ENCODE assay signal across 15 cellular contexts in the genomic region with DNA sequence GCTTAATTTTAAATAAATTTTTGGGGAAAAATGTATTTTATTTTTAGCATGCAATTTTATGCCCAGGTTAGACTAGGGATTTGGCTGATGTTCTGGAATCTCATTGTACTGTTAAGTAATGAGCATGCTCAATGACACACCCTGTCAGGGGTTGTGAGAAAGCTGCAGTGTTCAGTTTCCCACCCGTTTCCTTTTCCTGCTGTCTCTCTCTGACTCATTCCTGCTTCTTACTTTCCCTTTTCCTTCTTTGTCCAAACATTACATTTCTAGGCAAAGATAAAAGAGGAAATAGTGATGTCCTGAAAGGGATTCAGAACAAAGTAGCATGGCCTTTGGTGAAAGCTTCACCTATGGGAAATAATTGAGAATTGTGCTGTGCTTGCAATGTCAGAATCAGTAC. TPM values are rescaled to one million over a fixed set of nuclear protein-coding genes. Genes with fewer than 3 reads are reported as not detected.
DNase-seq lines count a peak whose midpoint lies in the region; ATAC-seq and TF ChIP-seq lines count a peak whose summit lies in the region.
"Had no signal": no experiment of that assay in that cellular context is flagged by ENCODE, and none has a peak within 500 bp of the region (broad histone marks: within the 10 kb centered on the region; RNA-seq: fewer than 3 reads in every experiment).

No MANE protein-coding gene starts in this region.

- H3K9me3 ChIP-seq in heart left ventricle = peaks cover 0 to 5% (median 0%) of the 10 kb centered on the region in 12 donors

- no peak for TF ChIP-seq CTCF in WTC11 (IDR thresholded peaks at IDR 0.05)
- no peak for TF ChIP-seq CTCF in heart left ventricle (IDR thresholded peaks at IDR 0.05)

- H3K27me3 ChIP-seq in heart left ventricle = no peaks in the 10 kb centered on the region

- POLR2A ChIA-PET in WTC11 (lab: Charles Lee) = interaction anchor here (0.6 kb wide), 1 partner anchor 47 kb away, joined by 3 read pairs; no protein-coding TSS in a partner anchor

- DNase-seq in Right ventricle myocardium superior = no peak
- DNase-seq in cardiac septum (ENCODE audit: low spot score) = no peak
- DNase-seq in WTC11 (ENCODE audit: low spot score) = no peak
- DNase-seq in heart left ventricle = peak in 2 of 5 donors; percentile 42 to 43
- peak; percentile 6 for DNase-seq in stromal cell of bone marrow (ENCODE audit: low read depth)
- DNase-seq in NCI-H2196 treated with DMSO at 0.1 percent for 48 hours (lab: John Stamatoyannopoulos, UW; ENCODE audit: unreplicated experiment) = no peak
- DNase-seq: activated CD4-positive, alpha-beta T cell treated with anti-CD3 and anti-CD28 coated beads, Interleukin-2, amount 10 ng/mL, durations not matched to agents 7 days and 5 days; activated naive CD4-positive, alpha-beta T cell treated with anti-CD3 and anti-CD28 coated beads, Interleukin-2, amount 10 ng/mL, durations not matched to agents 7 days and 5 days; Karpas-422; naive thymus-derived CD4-positive, alpha-beta T cell; NCI-H510A; stimulated activated CD4-positive, alpha-beta T cell treated with anti-CD3 and anti-CD28 coated beads, Interleukin-2, amount 100 ng/mL, for 24 hours had no signal

- peak overlapping the region in 7 of 12 donors; percentile 23 to 63 (median 39) for H3K27ac ChIP-seq in heart left ventricle

- no peaks in the 10 kb centered on the region for H3K36me3 ChIP-seq in heart left ventricle

- no peak for TF ChIP-seq POLR2A in heart left ventricle (IDR thresholded peaks at IDR 0.05)

- H3K4me1 ChIP-seq in heart left ventricle = peaks cover 0 to 15% (median 0%) of the 10 kb centered on the region in 12 donors

- H3K4me3 ChIP-seq in heart left ventricle = no peak overlapping the region

- peak overlapping the region; percentile 45; the same call in 1 of the 2 replicates for H3K27ac Mint-ChIP-seq in WTC11
- H3K27ac Mint-ChIP-seq: activated CD4-positive, alpha-beta T cell treated with anti-CD3 and anti-CD28 coated beads, Interleukin-2, amount 10 ng/mL, durations not matched to agents 7 days and 5 days; activated naive CD4-positive, alpha-beta T cell treated with anti-CD3 and anti-CD28 coated beads, Interleukin-2, amount 10 ng/mL, durations not matched to agents 7 days and 5 days; naive thymus-derived CD4-positive, alpha-beta T cell; stimulated activated naive CD8-positive, alpha-beta T cell treated with anti-CD3 and anti-CD28 coated beads, Interleukin-15, Interleukin-2, amounts not matched to agents 100 ng/mL and 50 ng/mL, for 24 hours had no signal

- ATAC-seq in Right ventricle myocardium superior (ENCODE audit: poor library complexity) (peak; percentile 36), WTC11 (no peak), heart left ventricle (peak in 3 of 4 donors; percentile 64 to 80 (median 78)), HG02763 (IDR thresholded peaks at IDR 0.05; ENCODE audit: unreplicated experiment) (no peak), HG02759 (IDR thresholded peaks at IDR 0.05; ENCODE audit: unreplicated experiment) (no peak)
- ATAC-seq: naive thymus-derived CD4-positive, alpha-beta T cell had no signal

- H3K9me3 Mint-ChIP-seq in WTC11 = peaks cover 8% of the 10 kb centered on the region
- H3K9me3 Mint-ChIP-seq: activated naive CD4-positive, alpha-beta T cell treated with anti-CD3 and anti-CD28 coated beads, Interleukin-2, amount 10 ng/mL, durations not matched to agents 7 days and 5 days had no signal

- H3K36me3 Mint-ChIP-seq in WTC11 = no peaks in the 10 kb centered on the region
- H3K36me3 Mint-ChIP-seq: activated naive CD4-positive, alpha-beta T cell treated with anti-CD3 and anti-CD28 coated beads, Interleukin-2, amount 10 ng/mL, durations not matched to agents 7 days and 5 days; naive thymus-derived CD4-positive, alpha-beta T cell had no signal

- no peaks in the 10 kb centered on the region for H3K27me3 Mint-ChIP-seq in WTC11 (ENCODE audit: low read depth)
- H3K27me3 Mint-ChIP-seq: activated naive CD4-positive, alpha-beta T cell treated with anti-CD3 and anti-CD28 coated beads, Interleukin-2, amount 10 ng/mL, durations not matched to agents 7 days and 5 days; stimulated activated naive CD8-positive, alpha-beta T cell treated with anti-CD3 and anti-CD28 coated beads, Interleukin-15, Interleukin-2, amounts not matched to agents 100 ng/mL and 50 ng/mL, for 24 hours had no signal

- intact Hi-C loops in Right ventricle myocardium superior (cut with DNase I) (no loop called here), cardiac septum (cut with DNase I) (no loop called here), heart left ventricle (cut with DNase I) (no loop called here)

- no peak overlapping the region for H3K4me3 Mint-ChIP-seq in WTC11
- H3K4me3 Mint-ChIP-seq: activated CD4-positive, alpha-beta T cell treated with anti-CD3 and anti-CD28 coated beads, Interleukin-2, amount 10 ng/mL, durations not matched to agents 7 days and 5 days; activated naive CD4-positive, alpha-beta T cell treated with anti-CD3 and anti-CD28 coated beads, Interleukin-2, amount 10 ng/mL, durations not matched to agents 7 days and 5 days; naive thymus-derived CD4-positive, alpha-beta T cell; stimulated activated naive CD8-positive, alpha-beta T cell treated with anti-CD3 and anti-CD28 coated beads, Interleukin-15, Interleukin-2, amounts not matched to agents 100 ng/mL and 50 ng/mL, for 24 hours had no signal

- WGBS in heart left ventricle, 4 donors = 26 to 42% (median 31%) methylated on average over 1 of the region's 1 CpG

- CTCF ChIA-PET in WTC11 (lab: Charles Lee) = no interaction called here

- peaks cover 12% of the 10 kb centered on the region for H3K4me1 Mint-ChIP-seq in WTC11
- H3K4me1 Mint-ChIP-seq: activated CD4-positive, alpha-beta T cell treated with anti-CD3 and anti-CD28 coated beads, Interleukin-2, amount 10 ng/mL, durations not matched to agents 7 days and 5 days; activated naive CD4-positive, alpha-beta T cell treated with anti-CD3 and anti-CD28 coated beads, Interleukin-2, amount 10 ng/mL, durations not matched to agents 7 days and 5 days; naive thymus-derived CD4-positive, alpha-beta T cell had no signal

TF ChIP-seq in WTC11, 78 proteins besides CTCF, POLR2A, EP300 and RAD21:
- TF ChIP-seq STAT6 (CRISPR knock-in tag; conservative IDR thresholded peaks at IDR 0.05; ENCODE audit: low read depth) (no peak), GRHL2 (CRISPR knock-in tag; IDR thresholded peaks at IDR 0.05; ENCODE audit: insufficient replicate concordance, severe bottlenecking) (no peak), RORB (CRISPR knock-in tag; IDR thresholded peaks at IDR 0.05) (no peak)

RNA-seq across cellular contexts. Expression of gene OOSP3, which starts 22.7 kb away (rescaled TPM):
- not detected for total RNA-seq in Right ventricle myocardium superior
- not detected for total RNA-seq in cardiac septum
- total RNA-seq in WTC11 (2021) = not detected in 3 replicates
- total RNA-seq in heart left ventricle = not detected
- not detected for polyA plus RNA-seq in heart left ventricle
- total RNA-seq: activated CD4-positive, alpha-beta T cell treated with anti-CD3 and anti-CD28 coated beads, Interleukin-2, amount 10 ng/mL, durations not matched to agents 7 days and 5 days; naive thymus-derived CD4-positive, alpha-beta T cell had no signal
- polyA plus RNA-seq: naive thymus-derived CD4-positive, alpha-beta T cell had no signal

RNA-seq across cellular contexts. Expression of gene TCN1, which starts 35.0 kb away (rescaled TPM):
- total RNA-seq in Right ventricle myocardium superior (not detected), cardiac septum (not detected), WTC11 (2021) (not detected in 3 replicates), heart left ventricle (under 1 TPM in 1 of 9 donors, not detected in 8; 0.53 TPM)
- under 1 TPM in 1 of 2 donors, not detected in 1; 0.11 TPM for polyA plus RNA-seq in heart left ventricle
- total RNA-seq: activated CD4-positive, alpha-beta T cell treated with anti-CD3 and anti-CD28 coated beads, Interleukin-2, amount 10 ng/mL, durations not matched to agents 7 days and 5 days had no signal
- polyA plus RNA-seq: naive thymus-derived CD4-positive, alpha-beta T cell had no signal

RNA-seq across cellular contexts. Expression of gene OOSP1, which starts 36.9 kb away (rescaled TPM):
- total RNA-seq in Right ventricle myocardium superior (not detected), cardiac septum (not detected), WTC11 (2021) (not detected in 3 replicates), heart left ventricle (under 1 TPM in 1 of 9 donors, not detected in 8; 0.38 TPM)
- polyA plus RNA-seq in heart left ventricle = not detected
- total RNA-seq: activated CD4-positive, alpha-beta T cell treated with anti-CD3 and anti-CD28 coated beads, Interleukin-2, amount 10 ng/mL, durations not matched to agents 7 days and 5 days; naive thymus-derived CD4-positive, alpha-beta T cell had no signal
- polyA plus RNA-seq: naive thymus-derived CD4-positive, alpha-beta T cell had no signal

RNA-seq across cellular contexts. Expression of gene CBLIF, which starts 56.0 kb away (rescaled TPM):
- total RNA-seq in Right ventricle myocardium superior = not detected
- not detected for total RNA-seq in cardiac septum
- total RNA-seq in WTC11 (2021) = not detected in 3 replicates
- total RNA-seq in heart left ventricle = not detected
- polyA plus RNA-seq in heart left ventricle = not detected
- total RNA-seq: activated CD4-positive, alpha-beta T cell treated with anti-CD3 and anti-CD28 coated beads, Interleukin-2, amount 10 ng/mL, durations not matched to agents 7 days and 5 days; naive thymus-derived CD4-positive, alpha-beta T cell had no signal
- polyA plus RNA-seq: naive thymus-derived CD4-positive, alpha-beta T cell had no signal

Comparison
In these comparisons a context has a peak if more than half of its experiments do, and no peak if none do; other contexts are left out.
1. ATAC-seq: peak in Right ventricle myocardium superior (single experiment) and heart left ventricle (3 of 4); none in WTC11 (single experiment), HG02763 (single experiment) and HG02759 (single experiment).